ENCODE assay signal across 1 cellular context in genomic region chrX:114584983-114585842, GRCh38.
TF ChIP-seq lines count a peak whose summit lies in the region.

No MANE protein-coding gene starts in this region.

TF ChIP-seq in SK-N-SH treated with all-trans-retinoic acid at 6 μM for 48 hours, 23 proteins besides CTCF, POLR2A, EP300 and RAD21 (continued from another document):
- TF ChIP-seq, protein P1, sequence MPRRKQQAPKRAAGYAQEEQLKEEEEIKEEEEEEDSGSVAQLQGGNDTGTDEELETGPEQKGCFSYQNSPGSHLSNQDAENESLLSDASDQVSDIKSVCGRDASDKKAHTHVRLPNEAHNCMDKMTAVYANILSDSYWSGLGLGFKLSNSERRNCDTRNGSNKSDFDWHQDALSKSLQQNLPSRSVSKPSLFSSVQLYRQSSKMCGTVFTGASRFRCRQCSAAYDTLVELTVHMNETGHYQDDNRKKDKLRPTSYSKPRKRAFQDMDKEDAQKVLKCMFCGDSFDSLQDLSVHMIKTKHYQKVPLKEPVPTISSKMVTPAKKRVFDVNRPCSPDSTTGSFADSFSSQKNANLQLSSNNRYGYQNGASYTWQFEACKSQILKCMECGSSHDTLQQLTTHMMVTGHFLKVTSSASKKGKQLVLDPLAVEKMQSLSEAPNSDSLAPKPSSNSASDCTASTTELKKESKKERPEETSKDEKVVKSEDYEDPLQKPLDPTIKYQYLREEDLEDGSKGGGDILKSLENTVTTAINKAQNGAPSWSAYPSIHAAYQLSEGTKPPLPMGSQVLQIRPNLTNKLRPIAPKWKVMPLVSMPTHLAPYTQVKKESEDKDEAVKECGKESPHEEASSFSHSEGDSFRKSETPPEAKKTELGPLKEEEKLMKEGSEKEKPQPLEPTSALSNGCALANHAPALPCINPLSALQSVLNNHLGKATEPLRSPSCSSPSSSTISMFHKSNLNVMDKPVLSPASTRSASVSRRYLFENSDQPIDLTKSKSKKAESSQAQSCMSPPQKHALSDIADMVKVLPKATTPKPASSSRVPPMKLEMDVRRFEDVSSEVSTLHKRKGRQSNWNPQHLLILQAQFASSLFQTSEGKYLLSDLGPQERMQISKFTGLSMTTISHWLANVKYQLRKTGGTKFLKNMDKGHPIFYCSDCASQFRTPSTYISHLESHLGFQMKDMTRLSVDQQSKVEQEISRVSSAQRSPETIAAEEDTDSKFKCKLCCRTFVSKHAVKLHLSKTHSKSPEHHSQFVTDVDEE (CRISPR knock-in tag; IDR thresholded peaks at IDR 0.05), result no peak
- TF ChIP-seq ZNF70 (CRISPR knock-in tag; IDR thresholded peaks at IDR 0.05) (no peak), ZFP3 (CRISPR knock-in tag; IDR thresholded peaks at IDR 0.05) (no peak), ISL1 (CRISPR knock-in tag; IDR thresholded peaks at IDR 0.05) (no peak), SNAI2 (CRISPR knock-in tag; IDR thresholded peaks at IDR 0.05) (no peak), ZNF565 (CRISPR knock-in tag; conservative IDR thresholded peaks at IDR 0.05; ENCODE audit: low read depth) (no peak), CSDC2 (CRISPR knock-in tag; IDR thresholded peaks at IDR 0.05) (no peak), ZFP30 (CRISPR knock-in tag; IDR thresholded peaks at IDR 0.05) (no peak), ZC3H10 (CRISPR knock-in tag; IDR thresholded peaks at IDR 0.05) (no peak), OSR1 (CRISPR knock-in tag; IDR thresholded peaks at IDR 0.05) (no peak), GLIS3 (CRISPR knock-in tag; IDR thresholded peaks at IDR 0.05) (no peak), TOX (CRISPR knock-in tag; IDR thresholded peaks at IDR 0.05; ENCODE audit: borderline replicate concordance) (no peak), RARB (CRISPR knock-in tag; IDR thresholded peaks at IDR 0.05) (no peak)
- TF ChIP-seq, protein P2, sequence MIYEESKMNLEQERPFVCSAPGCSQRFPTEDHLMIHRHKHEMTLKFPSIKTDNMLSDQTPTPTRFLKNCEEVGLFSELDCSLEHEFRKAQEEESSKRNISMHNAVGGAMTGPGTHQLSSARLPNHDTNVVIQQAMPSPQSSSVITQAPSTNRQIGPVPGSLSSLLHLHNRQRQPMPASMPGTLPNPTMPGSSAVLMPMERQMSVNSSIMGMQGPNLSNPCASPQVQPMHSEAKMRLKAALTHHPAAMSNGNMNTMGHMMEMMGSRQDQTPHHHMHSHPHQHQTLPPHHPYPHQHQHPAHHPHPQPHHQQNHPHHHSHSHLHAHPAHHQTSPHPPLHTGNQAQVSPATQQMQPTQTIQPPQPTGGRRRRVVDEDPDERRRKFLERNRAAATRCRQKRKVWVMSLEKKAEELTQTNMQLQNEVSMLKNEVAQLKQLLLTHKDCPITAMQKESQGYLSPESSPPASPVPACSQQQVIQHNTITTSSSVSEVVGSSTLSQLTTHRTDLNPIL (CRISPR knock-in tag; IDR thresholded peaks at IDR 0.05; ENCODE audit: low read depth), result no peak
TF ChIP-seq in SK-N-SH treated with all-trans-retinoic acid at 6 μM for 48 hours: peak in this region for 0.
